Comparison of ENCODE assay signal across 18 cellular contexts in genomic region chrX:100356497-100356896, GRCh38. TPM values are rescaled to one million over a fixed set of nuclear protein-coding genes. Genes with fewer than 3 reads are reported as not detected.
DNase-seq lines count a peak whose midpoint lies in the region; ATAC-seq and TF ChIP-seq lines count a peak whose summit lies in the region.
"Had no signal": no experiment of that assay in that cellular context is flagged by ENCODE, and none has a peak within 500 bp of the region (broad histone marks: within the 10 kb centered on the region; RNA-seq: fewer than 3 reads in every experiment).

No MANE protein-coding gene starts in this region.

- no peaks in the 10 kb centered on the region for H3K79me2 ChIP-seq in Karpas-422 (ENCODE audit: low read length)

- peaks cover 15% of the 10 kb centered on the region for H3K36me3 Mint-ChIP-seq in nephron progenitor cell (ENCODE audit: low read depth)
- H3K36me3 Mint-ChIP-seq: CD8-positive, alpha-beta T cell; IgD-negative memory B cell had no signal

- no peaks in the 10 kb centered on the region for H3K36me3 ChIP-seq in Karpas-422 (ENCODE audit: insufficient read depth, low read length)
- H3K36me3 ChIP-seq: BLaER1 treated with 17β-estradiol and CSF1 and Interleukin-3, amounts not matched to agents 10 nM and 100 nM; HAP-1 had no signal

- H3K9me2 ChIP-seq in Karpas-422 (replicated peaks; ENCODE audit: insufficient read depth, low read length) = no peaks in the 10 kb centered on the region

- H3K9ac ChIP-seq in Karpas-422 (ENCODE audit: low read length) = no peak overlapping the region
- H3K9ac ChIP-seq: BLaER1 treated with 17β-estradiol and CSF1 and Interleukin-3, amounts not matched to agents 10 nM and 100 nM; GM23248 had no signal

- no peak for TF ChIP-seq CTCF in nephron progenitor cell (IDR thresholded peaks at IDR 0.05)

- H3K4me1 Mint-ChIP-seq in nephron progenitor cell = peaks cover 69% of the 10 kb centered on the region
- H3K4me1 Mint-ChIP-seq: B cell, IgD-negative memory B cell had no signal

- peak overlapping the region; percentile 30 for H3K4me3 ChIP-seq in Karpas-422 (ENCODE audit: low read length)
- H3K4me3 ChIP-seq: BLaER1 treated with 17β-estradiol and CSF1 and Interleukin-3, amounts not matched to agents 10 nM and 100 nM; GM23248; HAP-1 had no signal

- peak overlapping the region; percentile 73 for H3K4me2 ChIP-seq in Karpas-422 (ENCODE audit: low read depth, low read length, poor library complexity, severe bottlenecking)
- H3K4me2 ChIP-seq: BLaER1 treated with 17β-estradiol and CSF1 and Interleukin-3, amounts not matched to agents 10 nM and 100 nM had no signal

- no peaks in the 10 kb centered on the region for H3K27me3 ChIP-seq in Karpas-422 (ENCODE audit: low read length)

- peak overlapping the region; percentile 19 for H3K4me3 Mint-ChIP-seq in nephron progenitor cell
- H3K4me3 Mint-ChIP-seq: B cell; CD8-positive, alpha-beta T cell; IgD-negative memory B cell had no signal

- H4K20me1 ChIP-seq in Karpas-422 (ENCODE audit: insufficient read depth, low read depth, low read length) = no peaks in the 10 kb centered on the region

- H2AFZ ChIP-seq in Karpas-422 (ENCODE audit: low read length) = no peak overlapping the region
- H2AFZ ChIP-seq: GM23248 had no signal

- H3K9me3 ChIP-seq in Karpas-422 (ENCODE audit: low read length) = no peaks in the 10 kb centered on the region
- H3K9me3 ChIP-seq: BLaER1 treated with 17β-estradiol and CSF1 and Interleukin-3, amounts not matched to agents 10 nM and 100 nM; HAP-1 had no signal

- peaks cover 25% of the 10 kb centered on the region for H3K4me1 ChIP-seq in Karpas-422 (ENCODE audit: low read length)
- H3K4me1 ChIP-seq: BLaER1 treated with 17β-estradiol and CSF1 and Interleukin-3, amounts not matched to agents 10 nM and 100 nM; HAP-1 had no signal

- no peak overlapping the region for H3K27ac Mint-ChIP-seq in nephron progenitor cell
- H3K27ac Mint-ChIP-seq: B cell; CD8-positive, alpha-beta T cell; IgD-negative memory B cell had no signal

- ATAC-seq in left lobe of liver = peak; percentile 84
- no peak for ATAC-seq in HG03432 (IDR thresholded peaks at IDR 0.05; ENCODE audit: unreplicated experiment)
- ATAC-seq: CD8-positive, alpha-beta T cell had no signal

- no peaks in the 10 kb centered on the region for H3K9me3 Mint-ChIP-seq in nephron progenitor cell
- H3K9me3 Mint-ChIP-seq: CD8-positive, alpha-beta T cell; IgD-negative memory B cell had no signal

- DNase-seq in Karpas-422 = peak; percentile 57
- DNase-seq in NCI-H526 treated with DMSO at 0.1 percent for 48 hours (lab: John Stamatoyannopoulos, UW) = peak; percentile 33
- no peak for DNase-seq in left lobe of liver (ENCODE audit: low spot score)
- DNase-seq in nephron progenitor cell = no peak
- no peak for DNase-seq in activated naive CD4-positive, alpha-beta T cell (lab: John Stamatoyannopoulos, UW)
- DNase-seq in T-helper 9 cell = no peak
- DNase-seq: Calu3; CD8-positive, alpha-beta T cell; DMS 273 treated with DMSO at 0.1 percent for 48 hours; DMS79; GDM1; GM23248 had no signal

- no peaks in the 10 kb centered on the region for H3K27me3 Mint-ChIP-seq in nephron progenitor cell (ENCODE audit: low read depth, poor library complexity)
- H3K27me3 Mint-ChIP-seq: B cell, IgD-negative memory B cell had no signal

- no peak overlapping the region for H3K27ac ChIP-seq in Karpas-422 (ENCODE audit: low read length)
- H3K27ac ChIP-seq: BLaER1 treated with 17β-estradiol and CSF1 and Interleukin-3, amounts not matched to agents 10 nM and 100 nM; GM23248 had no signal

RNA-seq across cellular contexts. Expression of gene PCDH19, which starts 53.6 kb away (rescaled TPM):
- not detected in 2 replicates for total RNA-seq in Karpas-422 (2014; rRNA removed; shearing (Covaris generic); ENCODE audit: low replicate concordance)
- 0.35 TPM for total RNA-seq in left lobe of liver
- total RNA-seq: A172; B cell; CD8-positive, alpha-beta T cell had no signal

Comparison
In these comparisons a context has a peak if more than half of its experiments do, and no peak if none do; other contexts are left out.
1. DNase-seq: peak in Karpas-422 (single experiment) and NCI-H526 treated with DMSO at 0.1 percent for 48 hours (single experiment); none in left lobe of liver (single experiment), nephron progenitor cell (single experiment), activated naive CD4-positive, alpha-beta T cell (0 of 4) and T-helper 9 cell (single experiment).